ENCODE assay signal across 8 cellular contexts in the genomic region with DNA sequence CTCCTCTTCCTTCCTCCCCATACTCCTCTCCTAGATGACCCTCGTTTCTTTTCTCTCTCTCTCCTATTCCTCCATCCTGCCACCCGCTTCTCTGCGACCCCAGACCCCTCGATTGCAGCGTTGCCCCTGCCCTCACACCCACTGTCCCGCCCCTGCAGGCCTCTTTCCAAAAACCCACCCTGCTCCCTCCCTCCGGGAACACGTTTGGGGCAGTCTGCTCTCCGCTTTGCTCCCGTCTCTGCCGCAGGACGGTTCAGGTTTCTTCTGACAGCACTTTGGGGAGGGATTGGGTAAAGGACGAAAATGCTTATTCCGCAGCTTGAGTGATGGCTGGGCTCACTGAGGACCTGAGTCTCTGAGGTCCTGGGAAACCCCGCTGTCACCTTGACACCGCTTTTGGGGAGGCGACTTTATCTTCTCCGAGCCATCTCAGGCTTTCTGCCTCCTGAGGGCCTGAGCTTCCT. TPM values are rescaled to one million over a fixed set of nuclear protein-coding genes. Genes with fewer than 3 reads are reported as not detected.
A peak's percentile ranks its signal among the peaks of the same experiment; 100 is the strongest.
DNase-seq lines count a peak whose midpoint lies in the region; ATAC-seq and TF ChIP-seq lines count a peak whose summit lies in the region.

No MANE protein-coding gene starts in this region.

- TF ChIP-seq CTCF in endodermal cell (conservative IDR thresholded peaks at IDR 0.05) (no peak), transverse colon (IDR thresholded peaks at IDR 0.05) (no peak)

- intact Hi-C loops in activated CD4-positive, alpha-beta T cell treated with anti-CD3 and anti-CD28 coated beads for 36 hours (cut with DNase I, micrococcal nuclease) = loop anchor here in 1 of 2 experiments (1.0 to 2.0 kb wide), 4 partner anchors 22 to 238 kb away; a partner anchor contains a TSS
- intact Hi-C loops in transverse colon (cut with DNase I; ENCODE audit: low total_unique reads) = no loop called here

- H3K9me3 ChIP-seq in endodermal cell (ENCODE audit: control insufficient read depth, low read length) = no peaks in the 10 kb centered on the region
- no peaks in the 10 kb centered on the region for H3K9me3 ChIP-seq in mucosa of stomach (ENCODE audit: control insufficient read depth, low read length)
- H3K9me3 ChIP-seq in transverse colon = no peaks in the 10 kb centered on the region

- 0 to 3% methylated on average over 9 to 18 of the region's 18 CpGs for WGBS in endodermal cell (ENCODE audit: insufficient coverage in 1 of 2, insufficient read length in 1 of 2), 2 experiments
- 0 to 4% methylated on average over 8 to 18 of the region's 18 CpGs for WGBS in transverse colon (ENCODE audit: low coverage in 1 of 2), 2 donors

- H3K27ac ChIP-seq in endodermal cell (ENCODE audit: low read depth, low read length) = no peak overlapping the region
- peak overlapping the region; percentile 92 to 98 (median 96) for H3K27ac ChIP-seq in transverse colon

- H3K4me1 Mint-ChIP-seq in activated CD4-positive, alpha-beta T cell treated with anti-CD3 and anti-CD28 coated beads for 36 hours = peaks cover 28% of the 10 kb centered on the region
- peaks cover 5% of the 10 kb centered on the region for H3K4me1 Mint-ChIP-seq in endodermal cell

- H3K36me3 ChIP-seq in endodermal cell (ENCODE audit: control insufficient read depth, insufficient read depth, low read length) (peaks cover 7% of the 10 kb centered on the region), mucosa of stomach (ENCODE audit: control insufficient read depth, insufficient read depth, low read length) (no peaks in the 10 kb centered on the region), transverse colon (no peaks in the 10 kb centered on the region)

- H3K4me1 ChIP-seq in endodermal cell (ENCODE audit: control insufficient read depth, insufficient read depth, low read length) = no peaks in the 10 kb centered on the region
- peaks cover 8% of the 10 kb centered on the region for H3K4me1 ChIP-seq in mucosa of stomach (ENCODE audit: control insufficient read depth, insufficient read depth, low read length)
- peaks cover 4 to 40% (median 27%) of the 10 kb centered on the region in 4 donors for H3K4me1 ChIP-seq in transverse colon

- no peaks in the 10 kb centered on the region for H3K27me3 Mint-ChIP-seq in activated CD4-positive, alpha-beta T cell treated with anti-CD3 and anti-CD28 coated beads for 36 hours
- H3K27me3 Mint-ChIP-seq in endodermal cell (ENCODE audit: insufficient read depth) = no peaks in the 10 kb centered on the region

- in situ Hi-C loops in transverse colon (cut with MboI; ENCODE audit: low pct_ligation_motif_present in 1 of 4, low pct_unique_long_range_greater_than_20kb in 1 of 4, low sequenced_read_pairs in 3 of 4) = no loop called here

- peak; percentile 66 for ATAC-seq in activated CD4-positive, alpha-beta T cell treated with anti-CD3 and anti-CD28 coated beads for 36 hours
- ATAC-seq in HG03354 (IDR thresholded peaks at IDR 0.05; ENCODE audit: poor library complexity, severe bottlenecking, unreplicated experiment) = peak; percentile 38

- no peaks in the 10 kb centered on the region for H3K9me3 Mint-ChIP-seq in activated CD4-positive, alpha-beta T cell treated with anti-CD3 and anti-CD28 coated beads for 36 hours (ENCODE audit: low read depth)
- no peaks in the 10 kb centered on the region for H3K9me3 Mint-ChIP-seq in endodermal cell

- peak overlapping the region; percentile 100 for H3K4me3 Mint-ChIP-seq in activated CD4-positive, alpha-beta T cell treated with anti-CD3 and anti-CD28 coated beads for 36 hours
- H3K4me3 Mint-ChIP-seq in endodermal cell = peak overlapping the region; percentile 98

- peak; percentile 73 for DNase-seq in activated CD4-positive, alpha-beta T cell treated with anti-CD3 and anti-CD28 coated beads for 36 hours
- no peak for DNase-seq in activated CD4-positive, alpha-beta T cell treated with anti-CD3 and anti-CD28 coated beads for 1 hour
- DNase-seq in activated CD4-positive, alpha-beta T cell treated with anti-CD3 and anti-CD28 coated beads for 48 hours = peak; percentile 59
- DNase-seq in endodermal cell (peak; percentile 79), transverse colon (no peak), foreskin melanocyte (no peak)

- CTCF ChIA-PET in activated CD4-positive, alpha-beta T cell treated with anti-CD3 and anti-CD28 coated beads for 36 hours (lab: Charles Lee) = interaction anchor here (1.1 to 1.2 kb wide), 2 partner anchors 15 to 30 kb away, joined by 3 to 4 read pairs; no protein-coding TSS in a partner anchor

- peaks cover 17% of the 10 kb centered on the region for H3K36me3 Mint-ChIP-seq in activated CD4-positive, alpha-beta T cell treated with anti-CD3 and anti-CD28 coated beads for 36 hours (ENCODE audit: low read depth)
- peaks cover 6% of the 10 kb centered on the region for H3K36me3 Mint-ChIP-seq in endodermal cell (ENCODE audit: low read depth)

- POLR2A ChIA-PET in activated CD4-positive, alpha-beta T cell treated with anti-CD3 and anti-CD28 coated beads for 36 hours (lab: Charles Lee) = no interaction called here

- no peak for TF ChIP-seq EP300 in transverse colon (IDR thresholded peaks at IDR 0.05; ENCODE audit: low read depth)

- no peaks in the 10 kb centered on the region for H3K27me3 ChIP-seq in endodermal cell (ENCODE audit: control insufficient read depth, insufficient read depth, low read length, poor library complexity, severe bottlenecking)
- H3K27me3 ChIP-seq in mucosa of stomach (ENCODE audit: control insufficient read depth, insufficient read depth, low read length) = no peaks in the 10 kb centered on the region
- H3K27me3 ChIP-seq in transverse colon = no peaks in the 10 kb centered on the region

- peak overlapping the region; percentile 93 for H3K4me3 ChIP-seq in endodermal cell (ENCODE audit: low read length)
- H3K4me3 ChIP-seq in mucosa of stomach (ENCODE audit: low read length) = peak overlapping the region; percentile 94
- H3K4me3 ChIP-seq in transverse colon = peak overlapping the region; percentile 89 to 98 (median 93)

- H3K9ac ChIP-seq in endodermal cell (ENCODE audit: extremely low read depth, low read length, poor library complexity, severe bottlenecking) (peak overlapping the region; percentile 62), mucosa of stomach (ENCODE audit: low read length) (peak overlapping the region; percentile 92)

- peak overlapping the region; percentile 99 for H3K27ac Mint-ChIP-seq in activated CD4-positive, alpha-beta T cell treated with anti-CD3 and anti-CD28 coated beads for 36 hours
- H3K27ac Mint-ChIP-seq in endodermal cell = peak overlapping the region; percentile 96

- TF ChIP-seq POLR2A in transverse colon (IDR thresholded peaks at IDR 0.05) = no peak

RNA-seq across cellular contexts. Expression of a gene that starts 0.7 kb away (rescaled TPM):
- 100 to 1,000 TPM; 107 to 117 TPM for total RNA-seq in activated CD4-positive, alpha-beta T cell treated with anti-CD3 and anti-CD28 coated beads for 36 hours
- total RNA-seq in endodermal cell = 10 to 100 TPM; 60.5 to 69.2 TPM
- 75.0 TPM for polyA plus RNA-seq in endodermal cell (2013, experiment 1 of 2)
- 73.9 TPM for polyA plus RNA-seq in endodermal cell (2013, experiment 2 of 2)
- total RNA-seq in transverse colon = 10 to 100 TPM; 21.0 to 47.6 (median 36.3) TPM

RNA-seq across cellular contexts. Expression of a gene that starts 7.8 kb away (rescaled TPM):
- total RNA-seq in activated CD4-positive, alpha-beta T cell treated with anti-CD3 and anti-CD28 coated beads for 36 hours = 10 to 100 TPM; 50.2 to 72.5 TPM
- total RNA-seq in endodermal cell (10 to 100 TPM; 39.3 to 39.6 TPM), transverse colon (10 to 100 TPM; 32.0 to 52.6 (median 41.1) TPM)
- polyA plus RNA-seq in endodermal cell (2013, experiment 1 of 2) = 29.8 TPM
- polyA plus RNA-seq in endodermal cell (2013, experiment 2 of 2) = 25.0 TPM

Comparison
In these comparisons a context has a peak if more than half of its experiments do, and no peak if none do; other contexts are left out.
1. DNase-seq: peak in activated CD4-positive, alpha-beta T cell treated with anti-CD3 and anti-CD28 coated beads for 36 hours (single experiment), activated CD4-positive, alpha-beta T cell treated with anti-CD3 and anti-CD28 coated beads for 48 hours (single experiment) and endodermal cell (single experiment); none in activated CD4-positive, alpha-beta T cell treated with anti-CD3 and anti-CD28 coated beads for 1 hour (single experiment), transverse colon (single experiment) and foreskin melanocyte (single experiment).
2. Peak in every context shown above with its lines, with median percentiles within 50 percentile points of each other: H3K4me3 ChIP-seq.